ENCODE assay signal across 14 cellular contexts in the genomic region with DNA sequence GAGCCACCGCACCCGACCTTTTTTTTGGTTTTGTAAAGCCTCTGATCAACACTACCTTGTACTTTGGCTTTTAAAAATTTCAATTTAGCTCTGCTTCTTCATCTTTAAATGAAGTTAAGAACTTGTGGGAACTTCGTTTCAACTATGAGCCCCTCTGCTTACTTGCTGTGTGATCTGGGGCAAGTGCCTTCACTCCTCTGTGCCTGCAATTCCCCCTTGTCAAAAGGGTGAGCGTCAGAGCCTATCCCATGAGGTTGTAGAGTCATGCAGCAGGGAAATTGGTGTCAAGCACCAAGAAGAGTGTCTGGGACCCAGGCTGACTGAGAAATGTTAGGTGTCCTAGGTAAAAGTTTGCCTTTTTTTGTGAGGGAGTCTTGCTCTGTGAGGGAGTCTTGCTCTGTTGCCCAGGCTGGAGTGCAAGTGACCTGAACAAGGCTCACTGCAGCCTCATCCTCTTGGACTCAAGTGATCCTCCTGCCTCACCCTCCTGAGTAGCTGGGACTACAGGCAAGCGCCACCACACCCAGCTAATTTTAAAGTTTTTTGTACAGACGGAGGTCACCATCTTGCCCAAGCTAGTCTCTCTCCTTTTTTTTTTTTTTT. TPM values are rescaled to one million over a fixed set of nuclear protein-coding genes. Genes with fewer than 3 reads are reported as not detected.
DNase-seq lines count a peak whose midpoint lies in the region; ATAC-seq and TF ChIP-seq lines count a peak whose summit lies in the region.
"Had no signal": no experiment of that assay in that cellular context is flagged by ENCODE, and none has a peak within 500 bp of the region (broad histone marks: within the 10 kb centered on the region; RNA-seq: fewer than 3 reads in every experiment).

No MANE protein-coding gene starts in this region.

- CTCF ChIA-PET in naive thymus-derived CD4-positive, alpha-beta T cell (lab: Charles Lee): no interaction called here

- H3K4me3 ChIP-seq in BLaER1 (no peak overlapping the region), DOHH2 (ENCODE audit: low read length) (no peak overlapping the region), left lung (peak overlapping the region in 1 of 2 donors; percentile 28)
- no peak overlapping the region for H3K4me3 ChIP-seq in naive thymus-derived CD4-positive, alpha-beta T cell (ENCODE audit: low read length)
- H3K4me3 ChIP-seq: dorsolateral prefrontal cortex, GM23338, prostate gland had no signal

- no peak for DNase-seq in naive thymus-derived CD4-positive, alpha-beta T cell
- no peak for DNase-seq in NK-92 treated with Interleukin-12 subunit alpha and Interleukin-12 subunit beta, amount 100 ng/mL, for 24 hours (lab: John Stamatoyannopoulos, UW)
- DNase-seq in left lung: no peak
- DNase-seq: activated CD8-positive, alpha-beta memory T cell treated with anti-CD3 and anti-CD28 coated beads, Interleukin-2, amount 50 U/mL, for 4 hours; dorsolateral prefrontal cortex; NCI-H187 treated with DMSO at 0.1 percent for 48 hours; stimulated activated CD8-positive, alpha-beta memory T cell treated with anti-CD3 and anti-CD28 coated beads, Interleukin-4, amount 100 ng/mL, for 48 hours had no signal

- peaks cover 3% of the 10 kb centered on the region for H3K36me3 Mint-ChIP-seq in activated naive CD8-positive, alpha-beta T cell
- peaks cover 0 to 18% (median 4%) of the 10 kb centered on the region in 5 donors for H3K36me3 Mint-ChIP-seq in naive thymus-derived CD4-positive, alpha-beta T cell

- no peaks in the 10 kb centered on the region for H3K9me3 ChIP-seq in BLaER1
- H3K9me3 ChIP-seq in DOHH2 (ENCODE audit: control insufficient read depth, insufficient read depth, low read length): no peaks in the 10 kb centered on the region
- no peaks in the 10 kb centered on the region for H3K9me3 ChIP-seq in naive thymus-derived CD4-positive, alpha-beta T cell (ENCODE audit: control insufficient read depth in 2 of 3, low read length in 3 of 3)
- H3K9me3 ChIP-seq in left lung: no peaks in the 10 kb centered on the region
- H3K9me3 ChIP-seq: prostate gland had no signal

- no peaks in the 10 kb centered on the region for H3K9me2 ChIP-seq in DOHH2 (replicated peaks; ENCODE audit: control insufficient read depth, low read length)

- H3K27me3 ChIP-seq in BLaER1 (no peaks in the 10 kb centered on the region), DOHH2 (ENCODE audit: control insufficient read depth, low read length) (no peaks in the 10 kb centered on the region), left lung (no peaks in the 10 kb centered on the region)
- H3K27me3 ChIP-seq in naive thymus-derived CD4-positive, alpha-beta T cell (ENCODE audit: control insufficient read depth in 2 of 2, insufficient read depth in 2 of 2, low read length in 2 of 2): no peaks in the 10 kb centered on the region
- H3K27me3 ChIP-seq: dorsolateral prefrontal cortex had no signal

- no peak for ATAC-seq in naive thymus-derived CD4-positive, alpha-beta T cell
- ATAC-seq in GM18907 (IDR thresholded peaks at IDR 0.05; ENCODE audit: unreplicated experiment) (no peak), left lung (no peak), GM21447 (IDR thresholded peaks at IDR 0.05; ENCODE audit: unreplicated experiment) (no peak)
- ATAC-seq: GM23338 had no signal

- no peaks in the 10 kb centered on the region for H3K9me3 Mint-ChIP-seq in activated naive CD8-positive, alpha-beta T cell (ENCODE audit: low read depth)
- no peaks in the 10 kb centered on the region for H3K9me3 Mint-ChIP-seq in naive thymus-derived CD4-positive, alpha-beta T cell
- H3K9me3 Mint-ChIP-seq: GM23338 had no signal

- H3K4me3 Mint-ChIP-seq in activated naive CD8-positive, alpha-beta T cell: no peak overlapping the region
- peak overlapping the region in 7 of 10 donors; percentile 17 to 62 (median 45) for H3K4me3 Mint-ChIP-seq in naive thymus-derived CD4-positive, alpha-beta T cell
- H3K4me3 Mint-ChIP-seq: GM23338 had no signal

- H4K20me1 ChIP-seq in BLaER1 (peaks cover 96% of the 10 kb centered on the region), DOHH2 (ENCODE audit: control insufficient read depth, insufficient read depth, low read depth, low read length) (peaks cover 28% of the 10 kb centered on the region)

- H3K4me2 ChIP-seq in BLaER1: peak overlapping the region; percentile 59
- peak overlapping the region; percentile 18; the same call in 1 of the 2 replicates for H3K4me2 ChIP-seq in DOHH2 (ENCODE audit: low read length)
- H3K4me2 ChIP-seq: GM23338 had no signal

- no peaks in the 10 kb centered on the region for H3K27me3 Mint-ChIP-seq in activated naive CD8-positive, alpha-beta T cell
- H3K27me3 Mint-ChIP-seq in naive thymus-derived CD4-positive, alpha-beta T cell: no peaks in the 10 kb centered on the region

- H3K4me1 ChIP-seq in BLaER1: peaks cover 89% of the 10 kb centered on the region
- peaks cover 72% of the 10 kb centered on the region for H3K4me1 ChIP-seq in DOHH2 (ENCODE audit: control insufficient read depth, low read length)
- peaks cover 29 to 48% of the 10 kb centered on the region in 2 donors for H3K4me1 ChIP-seq in naive thymus-derived CD4-positive, alpha-beta T cell (ENCODE audit: control insufficient read depth in 2 of 2, insufficient read depth in 2 of 2, low read length in 2 of 2)
- H3K4me1 ChIP-seq in left lung: peaks cover 29 to 83% of the 10 kb centered on the region in 2 donors

- POLR2A ChIA-PET in naive thymus-derived CD4-positive, alpha-beta T cell (lab: Charles Lee): no interaction called here

- H3F3A ChIP-seq in DOHH2 (ENCODE audit: control insufficient read depth, insufficient read depth): peaks cover 25% of the 10 kb centered on the region

- peaks cover 81% of the 10 kb centered on the region for H3K79me2 ChIP-seq in DOHH2 (ENCODE audit: control insufficient read depth, low read length)

- H3K9ac ChIP-seq in BLaER1: no peak overlapping the region

- TF ChIP-seq CTCF in DOHH2 (IDR thresholded peaks at IDR 0.05; ENCODE audit: low read depth, low read length, poor library complexity, severe bottlenecking) (no peak), left lung (IDR thresholded peaks at IDR 0.05) (no peak)

- peaks cover 5% of the 10 kb centered on the region for H3K36me3 ChIP-seq in BLaER1
- H3K36me3 ChIP-seq in DOHH2 (ENCODE audit: control insufficient read depth, low read length): peaks cover 17% of the 10 kb centered on the region
- peaks cover 0 to 17% (median 0%) of the 10 kb centered on the region in 3 experiments for H3K36me3 ChIP-seq in naive thymus-derived CD4-positive, alpha-beta T cell (ENCODE audit: control insufficient read depth in 2 of 3, insufficient read depth in 3 of 3, low read length in 3 of 3)
- H3K36me3 ChIP-seq in left lung: peaks cover 0 to 28% of the 10 kb centered on the region in 2 donors
- H3K36me3 ChIP-seq: prostate gland had no signal

- H3K27ac Mint-ChIP-seq in activated naive CD8-positive, alpha-beta T cell: peak overlapping the region; percentile 73
- peak overlapping the region; percentile 43 to 96 (median 71) for H3K27ac Mint-ChIP-seq in naive thymus-derived CD4-positive, alpha-beta T cell
- H3K27ac Mint-ChIP-seq: GM23338 had no signal

- no peak overlapping the region for H3K27ac ChIP-seq in BLaER1
- no peak overlapping the region for H3K27ac ChIP-seq in DOHH2 (ENCODE audit: low read depth, low read length)
- no peak overlapping the region for H3K27ac ChIP-seq in naive thymus-derived CD4-positive, alpha-beta T cell (ENCODE audit: low read depth, low read length)
- peak overlapping the region in 1 of 2 donors; percentile 94 for H3K27ac ChIP-seq in left lung

- intact Hi-C loops in naive thymus-derived CD4-positive, alpha-beta T cell (cut with micrococcal nuclease): loop anchor here in 1 of 2 donors (1.0 kb wide), 1 partner anchor 8 kb away; no protein-coding TSS in a partner anchor
- intact Hi-C loops in left lung (cut with DNase I): no loop called here

- peaks cover 62% of the 10 kb centered on the region for H3K4me1 Mint-ChIP-seq in activated naive CD8-positive, alpha-beta T cell (ENCODE audit: low read depth)
- peaks cover 45 to 75% (median 60%) of the 10 kb centered on the region in 7 donors for H3K4me1 Mint-ChIP-seq in naive thymus-derived CD4-positive, alpha-beta T cell

RNA-seq across cellular contexts. Expression of a gene that starts 5.7 kb away (rescaled TPM):
- 100 to 1,000 TPM in 2 of 5 experiments, 10 to 100 TPM in 3; 71.3 to 206 (median 82.6) TPM for total RNA-seq in naive thymus-derived CD4-positive, alpha-beta T cell
- polyA plus RNA-seq in naive thymus-derived CD4-positive, alpha-beta T cell: 10 to 100 TPM; 27.0 to 39.7 TPM
- total RNA-seq in left lung: 100 to 1,000 TPM; 109 to 220 TPM

RNA-seq across cellular contexts. Expression of a gene that starts 14.7 kb away (rescaled TPM):
- total RNA-seq in naive thymus-derived CD4-positive, alpha-beta T cell: 1 to 10 TPM; 1.3 to 8.5 (median 7.8) TPM
- 1 to 10 TPM; 2.8 to 4.0 TPM for polyA plus RNA-seq in naive thymus-derived CD4-positive, alpha-beta T cell
- total RNA-seq in left lung: 1 to 10 TPM in 1 of 2 donors, under 1 TPM in 1; 0.47 to 2.1 TPM

RNA-seq across cellular contexts. Expression of a gene that starts 16.1 kb away (rescaled TPM):
- total RNA-seq in naive thymus-derived CD4-positive, alpha-beta T cell: 1 to 10 TPM in 4 of 5 experiments, under 1 TPM in 1; 0.86 to 3.1 (median 2.4) TPM
- under 1 TPM; 0.30 to 0.37 TPM for polyA plus RNA-seq in naive thymus-derived CD4-positive, alpha-beta T cell
- 10 to 100 TPM in 1 of 2 donors, 1 to 10 TPM in 1; 9.4 to 16.7 TPM for total RNA-seq in left lung

RNA-seq across cellular contexts. Expression of a gene that starts 45.2 kb away (rescaled TPM):
- total RNA-seq in naive thymus-derived CD4-positive, alpha-beta T cell: 1,000 to 10,000 TPM in 1 of 5 experiments, 100 to 1,000 TPM in 1, 10 to 100 TPM in 2, 1 to 10 TPM in 1; 2.1 to 1,925 (median 22.8) TPM
- 1 to 10 TPM; 3.0 to 5.3 TPM for polyA plus RNA-seq in naive thymus-derived CD4-positive, alpha-beta T cell
- total RNA-seq in left lung: 10 to 100 TPM in 1 of 2 donors, 1 to 10 TPM in 1; 7.1 to 20.4 TPM
